ENCODE assay signal across 9 cellular contexts in the genomic region with DNA sequence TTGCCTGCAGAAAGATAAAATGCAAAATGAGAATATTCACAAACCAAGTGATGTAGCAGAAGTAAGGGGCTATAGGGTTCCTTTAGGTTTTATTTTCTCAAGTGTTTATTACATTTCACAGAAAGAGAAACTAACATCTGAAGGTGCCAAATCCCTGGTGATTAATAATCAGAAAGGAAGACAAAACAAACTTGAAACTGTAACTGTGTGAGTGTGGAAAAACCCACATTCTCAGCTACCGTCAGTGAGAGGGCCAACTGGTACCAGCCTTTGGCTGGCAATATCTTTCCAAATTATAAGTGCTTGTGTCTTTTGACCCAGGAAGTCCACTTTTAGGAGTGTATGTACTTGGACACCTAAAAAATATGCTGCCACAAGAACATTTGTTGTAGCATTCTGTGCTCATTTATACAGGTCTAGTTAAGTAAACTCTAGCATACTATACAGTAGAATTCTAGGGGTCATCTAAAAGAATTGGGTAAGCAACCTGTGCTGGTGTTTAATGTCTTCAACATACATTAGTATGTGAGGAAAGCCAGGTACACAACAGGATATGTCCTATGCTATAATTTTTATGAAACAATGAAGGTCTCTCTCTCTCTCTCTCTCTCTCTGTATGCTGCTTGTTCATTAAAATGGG. TPM values are rescaled to one million over a fixed set of nuclear protein-coding genes. Genes with fewer than 3 reads are reported as not detected.
A peak's percentile ranks its signal among the peaks of the same experiment; 100 is the strongest.
DNase-seq lines count a peak whose midpoint lies in the region; ATAC-seq, FAIRE-seq and TF ChIP-seq lines count a peak whose summit lies in the region.
"Had no signal": no experiment of that assay in that cellular context is flagged by ENCODE, and none has a peak within 500 bp of the region (broad histone marks: within the 10 kb centered on the region; RNA-seq: fewer than 3 reads in every experiment).

No MANE protein-coding gene starts in this region.

- FAIRE-seq in kidney (lab: Jason Lieb, UNC), result no peak

- DNase-seq in caudate nucleus (lab: John Stamatoyannopoulos, UW) (no peak), kidney (no peak), NCI-H774 (lab: John Stamatoyannopoulos, UW) (no peak)
- no peak for DNase-seq in stimulated activated naive CD4-positive, alpha-beta T cell (lab: John Stamatoyannopoulos, UW)

- H3K9me3 ChIP-seq in kidney (ENCODE audit: control insufficient read depth in 1 of 2, low read length in 2 of 2), result no peaks in the 10 kb centered on the region
- H3K9me3 ChIP-seq: neutrophil had no signal

- H3K27ac ChIP-seq in caudate nucleus (ENCODE audit: low read depth, low read length), result peak overlapping the region; percentile 26
- H3K27ac ChIP-seq in kidney (ENCODE audit: low read depth in 2 of 2, low read length in 2 of 2), result no peak overlapping the region
- H3K27ac ChIP-seq: neutrophil had no signal

- no peaks in the 10 kb centered on the region for H3K4me1 ChIP-seq in kidney (ENCODE audit: control insufficient read depth in 1 of 2, insufficient read depth in 1 of 2, low read depth in 1 of 2, low read length in 2 of 2)

- no peak overlapping the region for H3K4me3 ChIP-seq in kidney (ENCODE audit: low read length in 2 of 2)

- intact Hi-C loops in kidney (cut with DNase I), result no loop called here

- H3K36me3 ChIP-seq in kidney (ENCODE audit: control insufficient read depth in 1 of 2, insufficient read depth in 2 of 2, low read length in 2 of 2), result no peaks in the 10 kb centered on the region

- TF ChIP-seq CTCF in kidney (IDR thresholded peaks at IDR 0.05; ENCODE audit: borderline replicate concordance, extremely low read depth, insufficient read depth), result no peak

- peak; percentile 91 for ATAC-seq in GM18870 (IDR thresholded peaks at IDR 0.05; ENCODE audit: unreplicated experiment)
- ATAC-seq in GM21576 (IDR thresholded peaks at IDR 0.05; ENCODE audit: unreplicated experiment), result peak; percentile 79
- ATAC-seq in HG03378 (IDR thresholded peaks at IDR 0.05; ENCODE audit: unreplicated experiment), result peak; percentile 93
- ATAC-seq: Panc1 had no signal

- no peak overlapping the region for H3K9ac ChIP-seq in kidney (ENCODE audit: low read length in 2 of 2)

RNA-seq across cellular contexts. Expression of gene CD38, which starts 6.6 kb away (rescaled TPM):
- 8.9 TPM for total RNA-seq in kidney
- polyA plus RNA-seq in kidney (ENCODE audit: insufficient read depth, low read depth, low replicate concordance), result 0.15 TPM
